ENCODE assay signal across 10 cellular contexts in genomic region chr20:9301129-9302072, GRCh38.
DNase-seq lines count a peak whose midpoint lies in the region; ATAC-seq and TF ChIP-seq lines count a peak whose summit lies in the region.
"Had no signal": no experiment of that assay in that cellular context is flagged by ENCODE, and none has a peak within 500 bp of the region (broad histone marks: within the 10 kb centered on the region; RNA-seq: fewer than 3 reads in every experiment).

No MANE protein-coding gene starts in this region.

- H3K9me3 ChIP-seq in left lung: no peaks in the 10 kb centered on the region
- H3K9me3 ChIP-seq: Caco-2 had no signal

- peak; percentile 41 for ATAC-seq in left lung
- no peak for ATAC-seq in activated CD8-positive, alpha-beta T cell treated with anti-CD3 and anti-CD28 coated beads for 36 hours

- DNase-seq in AG08395 (ENCODE audit: low spot score) (peak; percentile 36), NCI-H1105 (lab: John Stamatoyannopoulos, UW) (peak; percentile 45), left lung (no peak), RKO (ENCODE audit: low spot score) (no peak), activated gamma-delta T cell (lab: John Stamatoyannopoulos, UW) (no peak), erythroblast (lab: John Stamatoyannopoulos, UW) (no peak)
- DNase-seq in activated CD8-positive, alpha-beta T cell treated with anti-CD3 and anti-CD28 coated beads for 36 hours: no peak
- DNase-seq: Caco-2, T-helper 2 cell had no signal

- intact Hi-C loops in left lung (cut with DNase I): no loop called here
- intact Hi-C loops in activated CD8-positive, alpha-beta T cell treated with anti-CD3 and anti-CD28 coated beads for 36 hours (cut with micrococcal nuclease): no loop called here

- no peak overlapping the region for H3K4me3 ChIP-seq in left lung

- no peaks in the 10 kb centered on the region for H3K27me3 ChIP-seq in left lung

- TF ChIP-seq CTCF in brain (conservative IDR thresholded peaks at IDR 0.05) (no peak), left lung (IDR thresholded peaks at IDR 0.05) (no peak)
- TF ChIP-seq CTCF in activated CD8-positive, alpha-beta T cell treated with anti-CD3 and anti-CD28 coated beads for 36 hours (IDR thresholded peaks at IDR 0.05): no peak

- H3K27ac Mint-ChIP-seq in brain: peak overlapping the region in 4 of 5 experiments; percentile 10 to 81 (median 79)
- no peak overlapping the region for H3K27ac Mint-ChIP-seq in activated CD8-positive, alpha-beta T cell treated with anti-CD3 and anti-CD28 coated beads for 36 hours

- H3K9me3 Mint-ChIP-seq in brain: peaks cover 0 to 6% (median 3%) of the 10 kb centered on the region in 5 experiments
- no peaks in the 10 kb centered on the region for H3K9me3 Mint-ChIP-seq in activated CD8-positive, alpha-beta T cell treated with anti-CD3 and anti-CD28 coated beads for 36 hours

- H3K27ac ChIP-seq in left lung: peak overlapping the region in 1 of 2 donors; percentile 25

- no peak for TF ChIP-seq POLR2A in erythroblast (IDR thresholded peaks at IDR 0.05; ENCODE audit: low read length)

- no peaks in the 10 kb centered on the region for H3K36me3 Mint-ChIP-seq in brain
- no peaks in the 10 kb centered on the region for H3K36me3 Mint-ChIP-seq in activated CD8-positive, alpha-beta T cell treated with anti-CD3 and anti-CD28 coated beads for 36 hours (ENCODE audit: low read depth)

- POLR2A ChIA-PET in activated CD8-positive, alpha-beta T cell treated with anti-CD3 and anti-CD28 coated beads for 36 hours (lab: Charles Lee): no interaction called here

- CTCF ChIA-PET in activated CD8-positive, alpha-beta T cell treated with anti-CD3 and anti-CD28 coated beads for 36 hours (lab: Charles Lee): no interaction called here

- peaks cover 31% of the 10 kb centered on the region for H3K4me1 Mint-ChIP-seq in brain
- no peaks in the 10 kb centered on the region for H3K4me1 Mint-ChIP-seq in activated CD8-positive, alpha-beta T cell treated with anti-CD3 and anti-CD28 coated beads for 36 hours (ENCODE audit: low read depth)

- peak overlapping the region in 1 of 5 experiments; percentile 8 for H3K4me3 Mint-ChIP-seq in brain
- no peak overlapping the region for H3K4me3 Mint-ChIP-seq in activated CD8-positive, alpha-beta T cell treated with anti-CD3 and anti-CD28 coated beads for 36 hours

- H3K36me3 ChIP-seq in left lung: no peaks in the 10 kb centered on the region

- no peaks in the 10 kb centered on the region for H3K4me1 ChIP-seq in left lung
- H3K4me1 ChIP-seq: Caco-2 had no signal

- H3K27me3 Mint-ChIP-seq in brain: peaks cover 1% of the 10 kb centered on the region
- no peaks in the 10 kb centered on the region for H3K27me3 Mint-ChIP-seq in activated CD8-positive, alpha-beta T cell treated with anti-CD3 and anti-CD28 coated beads for 36 hours

Comparison
In these comparisons a context has a peak if more than half of its experiments do, and no peak if none do; other contexts are left out.
1. DNase-seq: peak in AG08395 (single experiment) and NCI-H1105 (single experiment); none in left lung (0 of 2), activated CD8-positive, alpha-beta T cell treated with anti-CD3 and anti-CD28 coated beads for 36 hours (single experiment), RKO (single experiment), activated gamma-delta T cell (single experiment) and erythroblast (0 of 2).